27 cellular contexts compared by ENCODE assay signal in the genomic region with DNA sequence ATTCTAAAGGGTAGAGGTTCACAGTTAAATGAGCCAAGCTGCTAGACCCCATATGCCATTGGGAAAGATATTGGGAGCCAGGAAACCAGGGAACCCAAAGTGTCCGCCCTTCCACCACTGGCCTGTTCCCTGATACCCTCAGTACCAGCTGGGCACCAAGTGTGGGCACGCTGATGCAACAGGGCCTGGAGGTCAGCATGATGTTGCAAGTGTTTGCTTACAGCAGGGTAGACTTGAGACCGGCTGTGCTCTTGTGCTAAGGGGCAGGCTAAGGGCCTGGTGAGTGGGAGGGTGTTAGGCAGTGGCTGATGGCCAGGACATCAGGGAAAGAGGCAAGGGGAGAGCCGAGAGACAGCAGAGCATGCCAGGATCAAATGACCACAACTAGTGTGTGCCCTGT. TPM values are rescaled to one million over a fixed set of nuclear protein-coding genes. Genes with fewer than 3 reads are reported as not detected.
DNase-seq lines count a peak whose midpoint lies in the region; ATAC-seq and TF ChIP-seq lines count a peak whose summit lies in the region.
"Had no signal": no experiment of that assay in that cellular context is flagged by ENCODE, and none has a peak within 500 bp of the region (broad histone marks: within the 10 kb centered on the region; RNA-seq: fewer than 3 reads in every experiment).

No MANE protein-coding gene starts in this region.

- no peaks in the 10 kb centered on the region for H3K9me3 ChIP-seq in mucosa of descending colon
- H3K9me3 ChIP-seq: Caco-2, heart right ventricle had no signal

- no peaks in the 10 kb centered on the region for H3K36me3 ChIP-seq in mucosa of descending colon (ENCODE audit: low read depth)
- H3K36me3 ChIP-seq: heart right ventricle had no signal

- intact Hi-C loops in mucosa of descending colon (cut with DNase I, micrococcal nuclease), result no loop called here

- H3K4me1 ChIP-seq in mucosa of descending colon (ENCODE audit: low read depth), result no peaks in the 10 kb centered on the region
- H3K4me1 ChIP-seq: Caco-2, parathyroid adenoma had no signal

- TF ChIP-seq CTCF in fibroblast of pulmonary artery (IDR thresholded peaks at IDR 0.05; ENCODE audit: low read length, missing control alignments), result no peak
- no peak for TF ChIP-seq CTCF in mucosa of descending colon (IDR thresholded peaks at IDR 0.05)

- H3K4me3 ChIP-seq in fibroblast of pulmonary artery (replicated peaks; ENCODE audit: low read depth, low read length) (no peak overlapping the region), mucosa of descending colon (no peak overlapping the region)
- H3K4me3 ChIP-seq: heart right ventricle, SK-N-MC had no signal

- DNase-seq in H4 (ENCODE audit: low spot score) (peak; percentile 55), LHCN-M2 (ENCODE audit: low read depth) (peak; percentile 74), fibroblast of pulmonary artery (ENCODE audit: low read depth) (peak; percentile 5), myocyte (ENCODE audit: low read depth) (peak; percentile 92), COR-L47 (lab: John Stamatoyannopoulos, UW) (no peak), mucosa of descending colon (no peak)
- DNase-seq: activated CD4-positive, alpha-beta T cell treated with anti-CD3 and anti-CD28 coated beads for 4 hours; activated naive CD4-positive, alpha-beta T cell; activated T-cell treated with anti-CD3 and anti-CD28 coated beads, Interleukin-2, amount 50 U/mL, for 24 hours; amniotic stem cell; C1 segment of cervical spinal cord; DMS79 treated with DMSO at 0.1 percent for 48 hours; effector CD4-positive, alpha-beta T cell; heart right ventricle; naive thymus-derived CD4-positive, alpha-beta T cell; NCI-H146; NCI-H446 treated with DMSO at 0.1 percent for 48 hours; right cardiac atrium; stimulated activated CD4-positive, alpha-beta T cell treated with anti-CD3 and anti-CD28 coated beads, Interleukin-4, amount 100 ng/mL, for 4 hours had no signal

- no peak for ATAC-seq in GM18868 (IDR thresholded peaks at IDR 0.05; ENCODE audit: unreplicated experiment)
- ATAC-seq in mucosa of descending colon, result no peak
- ATAC-seq: heart right ventricle; naive thymus-derived CD4-positive, alpha-beta T cell; stimulated activated memory B cell treated with anti-CD40 and anti-IgM and Interleukin-4, amounts not matched to agents 10 μg/mL and 1 μg/mL and 100 μg/mL, for 72 hours had no signal

RNA-seq across cellular contexts. Expression of a gene that starts 21.0 kb away (rescaled TPM):
- not detected in 2 replicates for total RNA-seq in H4 (2014; rRNA removed; shearing (Covaris generic))
- not detected in 2 replicates for total RNA-seq in LHCN-M2 (2014; rRNA removed)
- not detected for polyA plus RNA-seq in LHCN-M2 (2012)
- not detected in 2 replicates for total RNA-seq in myocyte
- polyA plus RNA-seq in myocyte (2012), result not detected
- 1 to 10 TPM in 1 of 3 donors, not detected in 2; 2.0 TPM for total RNA-seq in mucosa of descending colon
- total RNA-seq: epithelial cell of proximal tubule; naive thymus-derived CD4-positive, alpha-beta T cell; OCI-LY7; ureter had no signal
- polyA plus RNA-seq: naive thymus-derived CD4-positive, alpha-beta T cell had no signal

RNA-seq across cellular contexts. Expression of a gene that starts 27.1 kb away (rescaled TPM):
- not detected in 2 replicates for total RNA-seq in H4 (2014; rRNA removed; shearing (Covaris generic))
- total RNA-seq in LHCN-M2 (2014; rRNA removed) (not detected in 2 replicates), myocyte (0.13 TPM in 1 of 2 replicates, not detected in the other), mucosa of descending colon (under 1 TPM in 1 of 3 donors, not detected in 2; 0.17 TPM)
- 0.09 TPM for polyA plus RNA-seq in LHCN-M2 (2012)
- 0.04 TPM for polyA plus RNA-seq in myocyte (2012)
- total RNA-seq: Caco-2 had no signal

RNA-seq across cellular contexts. Expression of a gene that starts 38.6 kb away (rescaled TPM):
- 132 and 136 TPM in 2 replicates for total RNA-seq in H4 (2014; rRNA removed; shearing (Covaris generic))
- total RNA-seq in LHCN-M2 (2014; rRNA removed), result 136 TPM in 2 replicates
- polyA plus RNA-seq in LHCN-M2 (2012), result 178 TPM
- 153 and 155 TPM in 2 replicates for total RNA-seq in myocyte
- polyA plus RNA-seq in myocyte (2012), result 268 TPM
- total RNA-seq in mucosa of descending colon, result 10 to 100 TPM; 72.0 to 79.5 (median 79.0) TPM

RNA-seq across cellular contexts. Expression of a gene that starts 38.8 kb away (rescaled TPM):
- total RNA-seq in H4 (2014; rRNA removed; shearing (Covaris generic)), result 185 and 198 TPM in 2 replicates
- total RNA-seq in LHCN-M2 (2014; rRNA removed) (193 and 201 TPM in 2 replicates), myocyte (199 and 211 TPM in 2 replicates), mucosa of descending colon (10 to 100 TPM; 51.5 to 57.0 (median 52.0) TPM)
- polyA plus RNA-seq in LHCN-M2 (2012), result 235 TPM
- 242 TPM for polyA plus RNA-seq in myocyte (2012)

RNA-seq across cellular contexts. Expression of a gene that starts 58.0 kb away (rescaled TPM):
- total RNA-seq in H4 (2014; rRNA removed; shearing (Covaris generic)), result 0.06 TPM in 1 of 2 replicates, not detected in the other
- total RNA-seq in LHCN-M2 (2014; rRNA removed) (not detected in 2 replicates), myocyte (0.75 and 1.2 TPM in 2 replicates), mucosa of descending colon (100 to 1,000 TPM in 1 of 3 donors, 10 to 100 TPM in 2; 14.1 to 130 (median 42.2) TPM)
- polyA plus RNA-seq in LHCN-M2 (2012), result not detected
- polyA plus RNA-seq in myocyte (2012), result 1.4 TPM

Comparison
In these comparisons a context has a peak if more than half of its experiments do, and no peak if none do; other contexts are left out.
1. DNase-seq: peak in H4 (single experiment), LHCN-M2 (single experiment), fibroblast of pulmonary artery (single experiment) and myocyte (single experiment); none in COR-L47 (single experiment) and mucosa of descending colon (0 of 3).